Comparison of ENCODE assay signal across 8 cellular contexts in the genomic region with DNA sequence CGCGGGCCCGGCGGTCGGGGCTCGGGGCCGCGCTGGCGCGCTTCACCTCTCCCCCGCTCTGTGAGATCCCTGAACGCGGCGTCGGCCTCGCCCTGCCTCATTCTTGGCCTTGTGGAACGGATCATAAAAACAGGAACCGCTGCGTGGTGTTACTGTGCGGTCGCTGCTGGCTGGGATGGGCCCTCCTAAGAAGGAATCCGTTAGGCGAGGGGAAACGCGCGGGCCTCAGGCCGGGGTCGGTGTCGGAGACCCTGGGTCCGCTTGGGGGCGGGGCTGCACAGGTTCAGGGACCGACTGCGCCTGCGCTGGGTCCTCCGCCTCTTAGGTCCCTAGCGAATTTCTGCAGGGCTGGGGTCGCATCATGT. TPM values are rescaled to one million over a fixed set of nuclear protein-coding genes. Genes with fewer than 3 reads are reported as not detected.
DNase-seq lines count a peak whose midpoint lies in the region; ATAC-seq and TF ChIP-seq lines count a peak whose summit lies in the region.

No MANE protein-coding gene starts in this region.

- TF ChIP-seq CTCF in coronary artery (IDR thresholded peaks at IDR 0.05), result no peak

- ATAC-seq in GM18517 (IDR thresholded peaks at IDR 0.05; ENCODE audit: unreplicated experiment), result peak; percentile 23
- peak; percentile 27 for ATAC-seq in HG03066 (IDR thresholded peaks at IDR 0.05; ENCODE audit: low read depth, unreplicated experiment)
- ATAC-seq in left lobe of liver, result peak; percentile 69

- peak; percentile 51 for DNase-seq in 8988T
- peak; percentile 31 for DNase-seq in NCI-H226
- DNase-seq in activated CD4-positive, alpha-beta T cell treated with anti-CD3 and anti-CD28 coated beads for 48 hours, result peak; percentile 86
- peak; percentile 79 for DNase-seq in coronary artery (ENCODE audit: low spot score)
- DNase-seq in left lobe of liver (ENCODE audit: low spot score), result peak; percentile 73
- peak; percentile 70 for DNase-seq in stimulated activated CD4-positive, alpha-beta T cell treated with anti-CD3 and anti-CD28 coated beads, Interleukin-2, amount 100 ng/mL, for 4 hours (ENCODE audit: low read depth)

- peak overlapping the region; percentile 95 for H3K4me3 ChIP-seq in coronary artery

- H3K27ac ChIP-seq in coronary artery, result peak overlapping the region; percentile 73 to 96

RNA-seq across cellular contexts. Expression of a gene that starts 0.4 kb away (rescaled TPM):
- total RNA-seq in left lobe of liver, result 1.7 TPM

RNA-seq across cellular contexts. Expression of a gene that starts 5.2 kb away (rescaled TPM):
- total RNA-seq in left lobe of liver, result 16.5 TPM

RNA-seq across cellular contexts. Expression of a gene that starts 49.7 kb away (rescaled TPM):
- 0.88 TPM for total RNA-seq in left lobe of liver

Comparison
In these comparisons a context has a peak if more than half of its experiments do, and no peak if none do; other contexts are left out.
1. Peak in every context shown above with its lines: DNase-seq, ATAC-seq, H3K4me3 ChIP-seq and H3K27ac ChIP-seq.
2. DNase-seq: peak in every context shown above with its lines; median percentile 86 in activated CD4-positive, alpha-beta T cell treated with anti-CD3 and anti-CD28 coated beads for 48 hours; 79 in coronary artery; 73 in left lobe of liver; 70 in stimulated activated CD4-positive, alpha-beta T cell treated with anti-CD3 and anti-CD28 coated beads, Interleukin-2, amount 100 ng/mL, for 4 hours; 51 in 8988T; 31 in NCI-H226.